Comparison of ENCODE assay signal across 29 cellular contexts in the genomic region with DNA sequence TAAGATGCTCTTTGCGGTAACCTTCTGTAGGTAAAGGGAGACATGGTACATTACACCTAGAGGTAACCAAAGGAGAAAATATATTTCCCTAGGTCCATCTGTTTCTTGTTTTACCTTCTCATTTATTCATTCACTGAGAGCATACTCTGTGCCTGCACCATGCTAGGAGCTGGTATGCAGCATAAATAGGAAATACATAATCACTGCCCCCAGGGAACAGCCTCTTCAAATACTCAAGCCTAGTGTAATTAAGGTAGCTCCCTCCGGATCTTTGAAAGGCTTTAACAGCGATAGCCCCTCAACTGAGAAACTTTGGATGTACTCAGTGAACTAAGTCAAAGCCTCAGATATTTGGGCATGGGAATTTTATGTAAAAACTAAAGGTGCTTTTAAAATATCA.
"Had no signal": no experiment of that assay in that cellular context is flagged by ENCODE, and none has a peak within 500 bp of the region (broad histone marks: within the 10 kb centered on the region; RNA-seq: fewer than 3 reads in every experiment).

No MANE protein-coding gene starts in this region.

- H3K27me3 Mint-ChIP-seq: activated naive CD8-positive, alpha-beta T cell treated with anti-CD3 and anti-CD28 coated beads, Interleukin-2, amount 50 U/mL, for 24 hours; activated T-cell treated with anti-CD3 and anti-CD28 coated beads, Interleukin-2, amount 50 U/mL, for 24 hours; brain had no signal

- H3K4me1 Mint-ChIP-seq: activated naive CD8-positive, alpha-beta T cell treated with anti-CD3 and anti-CD28 coated beads, Interleukin-2, amount 50 U/mL, for 24 hours; central memory CD8-positive, alpha-beta T cell; IgD-negative memory B cell had no signal

- ATAC-seq: activated CD4-positive, CD25-positive, alpha-beta regulatory T cell treated with anti-CD3 and anti-CD28 coated beads, Interleukin-2, amount 50 U/mL, for 24 hours; activated CD8-positive, alpha-beta T cell treated with anti-CD3 and anti-CD28 coated beads, Interleukin-2, amount 10 ng/mL, durations not matched to agents 7 days and 5 days; activated naive CD4-positive, alpha-beta T cell treated with anti-CD3 and anti-CD28 coated beads, Interleukin-2, amount 50 U/mL, for 72 hours; activated naive CD8-positive, alpha-beta T cell treated with anti-CD3 and anti-CD28 coated beads, Interleukin-2, amount 50 U/mL, for 24 hours; Panc1; Right ventricle myocardium inferior had no signal

- H3K27ac Mint-ChIP-seq: activated CD8-positive, alpha-beta T cell treated with anti-CD3 and anti-CD28 coated beads, Interleukin-2, amount 10 ng/mL, durations not matched to agents 7 days and 5 days; activated naive CD4-positive, alpha-beta T cell treated with anti-CD3 and anti-CD28 coated beads, Interleukin-2, amount 50 U/mL, for 72 hours; activated naive CD8-positive, alpha-beta T cell treated with anti-CD3 and anti-CD28 coated beads, Interleukin-2, amount 50 U/mL, for 24 hours; activated T-cell treated with anti-CD3 and anti-CD28 coated beads, Interleukin-2, amount 50 U/mL, for 24 hours; activated T-helper 1 cell treated with anti-CD3 and anti-CD28 coated beads, Interleukin-12 subunit alpha, Interleukin-12 subunit beta, Interleukin-2, Interleukin-4 antibody, amounts not matched to agents 30 ng/mL and 10 ng/mL and 1 ng/mL, durations not matched to agents 14 hours and 24 hours and 36 hours; IgD-negative memory B cell had no signal

- H3K9me3 Mint-ChIP-seq: activated naive CD4-positive, alpha-beta T cell treated with anti-CD3 and anti-CD28 coated beads, Interleukin-2, amount 50 U/mL, for 72 hours; activated naive CD8-positive, alpha-beta T cell treated with anti-CD3 and anti-CD28 coated beads, Interleukin-2, amount 50 U/mL, for 24 hours; activated T-cell treated with anti-CD3 and anti-CD28 coated beads, Interleukin-2, amount 50 U/mL, for 24 hours; activated T-helper 1 cell treated with anti-CD3 and anti-CD28 coated beads, Interleukin-12 subunit alpha, Interleukin-12 subunit beta, Interleukin-2, Interleukin-4 antibody, amounts not matched to agents 30 ng/mL and 10 ng/mL and 1 ng/mL, durations not matched to agents 14 hours and 24 hours and 36 hours; brain; central memory CD8-positive, alpha-beta T cell; IgD-negative memory B cell had no signal

- H3K4me3 Mint-ChIP-seq: activated CD8-positive, alpha-beta T cell treated with anti-CD3 and anti-CD28 coated beads, Interleukin-2, amount 10 ng/mL, durations not matched to agents 7 days and 5 days; activated naive CD8-positive, alpha-beta T cell treated with anti-CD3 and anti-CD28 coated beads, Interleukin-2, amount 50 U/mL, for 24 hours; activated T-cell treated with anti-CD3 and anti-CD28 coated beads, Interleukin-2, amount 50 U/mL, for 24 hours; activated T-helper 1 cell treated with anti-CD3 and anti-CD28 coated beads, Interleukin-12 subunit alpha, Interleukin-12 subunit beta, Interleukin-2, Interleukin-4 antibody, amounts not matched to agents 30 ng/mL and 10 ng/mL and 1 ng/mL, durations not matched to agents 14 hours and 24 hours and 36 hours; brain; central memory CD8-positive, alpha-beta T cell; IgD-negative memory B cell had no signal

- H3K36me3 Mint-ChIP-seq: activated naive CD4-positive, alpha-beta T cell treated with anti-CD3 and anti-CD28 coated beads, Interleukin-2, amount 50 U/mL, for 72 hours; brain; IgD-negative memory B cell had no signal

- DNase-seq: activated CD4-positive, alpha-beta T cell treated with anti-CD3 and anti-CD28 coated beads for 48 hours; activated CD4-positive, alpha-beta T cell treated with anti-CD3 and anti-CD28 coated beads, Interleukin-2, amount 50 U/mL, for 4 hours; activated CD8-positive, alpha-beta T cell treated with anti-CD3 and anti-CD28 coated beads, Interleukin-2, amount 10 ng/mL, durations not matched to agents 7 days and 5 days; activated effector memory CD4-positive, alpha-beta T cell treated with Interleukin-2 at 50 U/mL for 16 hours; activated naive CD4-positive, alpha-beta T cell; activated naive CD8-positive, alpha-beta T cell treated with anti-CD3 and anti-CD28 coated beads, Interleukin-2, amount 50 U/mL, for 24 hours; activated T-cell treated with anti-CD3 and anti-CD28 coated beads, Interleukin-2, amount 50 U/mL, for 24 hours; amygdala; cortex of kidney; KG1; NCI-H1048; NCI-H1930; NCI-H2171; NCI-H226; NCI-H510A treated with DMSO at 0.1 percent for 48 hours; NCI-H774; NK-92 treated with Interleukin-12 subunit alpha and Interleukin-12 subunit beta, amount 100 ng/mL, for 24 hours; OCI-M1; RPMI8226; SK-N-SH; T-helper 1 cell had no signal
